ENCODE assay signal across 8 cellular contexts in genomic region chr1:43933386-43934278, GRCh38. TPM values are rescaled to one million over a fixed set of nuclear protein-coding genes. Genes with fewer than 3 reads are reported as not detected.
DNase-seq lines count a peak whose midpoint lies in the region; ATAC-seq and TF ChIP-seq lines count a peak whose summit lies in the region.

Gene ARTN, plus strand, starts transcription at chr1:43933801. Its CDS starts 1,856 bp downstream, at chr1:43935657.

- peak; percentile 59 for DNase-seq in AG20443 (ENCODE audit: low spot score)
- DNase-seq in NCI-H1048 (lab: John Stamatoyannopoulos, UW), result peak; percentile 17
- DNase-seq in body of pancreas, result peak; percentile 47 to 80 (median 75)
- DNase-seq in left lobe of liver (ENCODE audit: low spot score), result no peak
- DNase-seq in type B pancreatic cell (ENCODE audit: extremely low spot score, unreplicated experiment), result no peak
- DNase-seq in epidermal melanocyte (ENCODE audit: insufficient read length, low spot score), result no peak
- no peak for DNase-seq in amniotic stem cell (lab: John Stamatoyannopoulos, UW)
- DNase-seq in activated effector memory CD4-positive, alpha-beta T cell treated with anti-CD3 and anti-CD28 coated beads, Interleukin-2, amount 50 U/mL, for 16 hours, result no peak

- peaks cover 45% of the 10 kb centered on the region for H3K4me1 ChIP-seq in body of pancreas

- H3K4me3 ChIP-seq in body of pancreas, result no peak within 1 kb of the TSS

- no peaks in the 10 kb centered on the region for H3K9me3 ChIP-seq in body of pancreas

- peaks cover 34% of the 10 kb centered on the region for H3K27me3 Mint-ChIP-seq in type B pancreatic cell

- intact Hi-C loops in body of pancreas (cut with DNase I), result loop anchor here (10.0 kb wide), 1 partner anchor 169 kb away; no protein-coding TSS in a partner anchor

- WGBS in body of pancreas, 2 donors, result 4 to 6% methylated on average over 28 to 47 of the region's 48 CpGs

- H3K27me3 ChIP-seq in body of pancreas, result no peaks in the 10 kb centered on the region

- peak within 1 kb of the TSS; percentile 84 for H3K4me3 Mint-ChIP-seq in type B pancreatic cell

- ATAC-seq in body of pancreas (peak; percentile 45), left lobe of liver (peak; percentile 54)

- TF ChIP-seq CTCF in body of pancreas (IDR thresholded peaks at IDR 0.05) (no peak), type B pancreatic cell (conservative IDR thresholded peaks at IDR 0.05) (no peak)

- H3K27ac ChIP-seq in body of pancreas, result peak within 1 kb of the TSS; percentile 7 to 60 (median 42)

- no peaks in the 10 kb centered on the region for H3K36me3 ChIP-seq in body of pancreas (replicated peaks in 1 of 2; ENCODE audit: insufficient read depth in 1 of 2, low read depth in 2 of 2)

- H3K9me3 Mint-ChIP-seq in type B pancreatic cell, result no peaks in the 10 kb centered on the region

- peak within 1 kb of the TSS; percentile 47 for H3K27ac Mint-ChIP-seq in type B pancreatic cell

- TF ChIP-seq POLR2A in body of pancreas (IDR thresholded peaks at IDR 0.05), result peak in 2 of 3 donors; percentile 36 to 44

- no peaks in the 10 kb centered on the region for H3K36me3 Mint-ChIP-seq in type B pancreatic cell

- peaks cover 20% of the 10 kb centered on the region for H3K4me1 Mint-ChIP-seq in type B pancreatic cell (ENCODE audit: unreplicated experiment)

RNA-seq across cellular contexts. Expression of gene ARTN, which starts in this region (rescaled TPM):
- total RNA-seq in body of pancreas, result 10 to 100 TPM in 1 of 2 donors, 1 to 10 TPM in 1; 1.3 to 12.5 TPM
- 0.58 TPM for total RNA-seq in left lobe of liver
- 6.4 and 7.2 TPM in 2 replicates for total RNA-seq in type B pancreatic cell (ENCODE audit: low replicate concordance)

Comparison
In these comparisons a context has a peak if more than half of its experiments do, and no peak if none do; other contexts are left out.
1. Peak in ATAC-seq in left lobe of liver; RNA of the gene not detected or under 1 TPM.
2. DNase-seq: peak in AG20443 (single experiment), NCI-H1048 (single experiment) and body of pancreas (4 of 4); none in left lobe of liver (single experiment), type B pancreatic cell (single experiment), epidermal melanocyte (single experiment), amniotic stem cell (single experiment) and activated effector memory CD4-positive, alpha-beta T cell treated with anti-CD3 and anti-CD28 coated beads, Interleukin-2, amount 50 U/mL, for 16 hours (single experiment).